In the genomic region with DNA sequence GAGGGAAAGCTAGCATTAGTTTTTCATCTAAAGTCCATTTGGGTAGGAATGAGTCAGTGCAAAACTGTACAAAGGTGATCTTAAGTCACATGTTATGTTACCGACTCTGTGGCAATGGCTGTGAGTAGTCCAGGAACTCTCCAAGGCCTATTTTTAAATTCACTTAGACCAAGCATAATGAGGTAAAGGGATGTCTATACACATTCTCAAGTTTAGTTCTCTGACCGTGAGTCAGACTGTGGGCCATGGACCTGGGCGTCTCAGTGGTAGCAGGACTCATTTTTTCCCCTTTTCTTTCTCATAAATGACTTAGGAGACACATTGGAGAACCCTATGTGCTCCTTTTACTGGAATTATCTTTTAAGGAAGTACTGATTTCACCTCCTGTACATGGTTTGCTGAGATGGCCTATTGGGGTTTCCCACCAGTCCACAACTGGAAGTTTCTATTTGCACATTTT, we compare ENCODE assay signal across 9 cellular contexts.
DNase-seq lines count a peak whose midpoint lies in the region; ATAC-seq and TF ChIP-seq lines count a peak whose summit lies in the region.
"Had no signal": no experiment of that assay in that cellular context is flagged by ENCODE, and none has a peak within 500 bp of the region (broad histone marks: within the 10 kb centered on the region; RNA-seq: fewer than 3 reads in every experiment).

No MANE protein-coding gene starts in this region.

- peak overlapping the region in 3 of 7 donors; percentile 6 to 82 (median 62) for H3K27ac Mint-ChIP-seq in CD14-positive monocyte
- no peak overlapping the region for H3K27ac Mint-ChIP-seq in CD8-positive, alpha-beta T cell

- H3K4me1 ChIP-seq in parathyroid adenoma: peaks cover 9% of the 10 kb centered on the region
- no peaks in the 10 kb centered on the region for H3K4me1 ChIP-seq in CD8-positive, alpha-beta T cell (ENCODE audit: insufficient read depth, low read length)

- H2AFZ ChIP-seq in parathyroid adenoma: no peak overlapping the region

- peak; percentile 54 for DNase-seq in CD14-positive monocyte (ENCODE audit: low spot score)
- peak; percentile 64 for DNase-seq in dedifferentiated amniotic fluid mesenchymal stem cell (ENCODE audit: extremely low spot score)
- DNase-seq in NCI-H774 (lab: John Stamatoyannopoulos, UW): no peak
- DNase-seq in CD8-positive, alpha-beta T cell: no peak
- no peak for DNase-seq in posterior cingulate gyrus
- no peak for DNase-seq in DMS 273 treated with DMSO at 0.1 percent for 48 hours (lab: John Stamatoyannopoulos, UW)

- CTCF ChIA-PET in CD8-positive, alpha-beta T cell (lab: Charles Lee): no interaction called here

- H3K4me2 ChIP-seq in parathyroid adenoma (ENCODE audit: low read length): no peak overlapping the region
- H3K4me2 ChIP-seq: KMS-11 had no signal

- no peaks in the 10 kb centered on the region for H3K36me3 ChIP-seq in parathyroid adenoma (ENCODE audit: control insufficient read depth, insufficient read depth, low read length)
- no peaks in the 10 kb centered on the region for H3K36me3 ChIP-seq in CD8-positive, alpha-beta T cell (ENCODE audit: insufficient read depth, low read length)

- intact Hi-C loops in CD14-positive monocyte (cut with micrococcal nuclease) (loop anchor here in 1 of 2 donors (10.0 kb wide), 1 partner anchor 78 kb away; no protein-coding TSS in a partner anchor), posterior cingulate gyrus (cut with DNase I) (no loop called here)
- intact Hi-C loops in CD8-positive, alpha-beta T cell (cut with DNase I, micrococcal nuclease): no loop called here

- peaks cover 50% of the 10 kb centered on the region for H3K4me1 Mint-ChIP-seq in CD14-positive monocyte
- H3K4me1 Mint-ChIP-seq in CD8-positive, alpha-beta T cell (ENCODE audit: low read depth): no peaks in the 10 kb centered on the region

- POLR2A ChIA-PET in CD8-positive, alpha-beta T cell (lab: Charles Lee): interaction anchor here (0.7 kb wide), 1 partner anchor 247 kb away, joined by 3 read pairs; no protein-coding TSS in a partner anchor

- H3K4me3 ChIP-seq in parathyroid adenoma (ENCODE audit: low read depth, low read length): no peak overlapping the region
- H3K4me3 ChIP-seq in CD8-positive, alpha-beta T cell (ENCODE audit: low read depth, low read length): no peak overlapping the region

- peaks cover 0 to 3% (median 0%) of the 10 kb centered on the region in 3 donors for H3K27me3 Mint-ChIP-seq in CD14-positive monocyte (ENCODE audit: low read depth in 3 of 3)
- H3K27me3 Mint-ChIP-seq in CD8-positive, alpha-beta T cell (ENCODE audit: low read depth): no peaks in the 10 kb centered on the region

- no peak overlapping the region for H3K4me3 Mint-ChIP-seq in CD14-positive monocyte
- H3K4me3 Mint-ChIP-seq in CD8-positive, alpha-beta T cell: no peak overlapping the region

- no peaks in the 10 kb centered on the region for H3K79me2 ChIP-seq in parathyroid adenoma

- no peak for TF ChIP-seq CTCF in CD14-positive monocyte (IDR thresholded peaks at IDR 0.05)
- no peak for TF ChIP-seq CTCF in parathyroid adenoma (IDR thresholded peaks at IDR 0.05)
- TF ChIP-seq CTCF in CD8-positive, alpha-beta T cell (IDR thresholded peaks at IDR 0.05): no peak

- peak overlapping the region; percentile 8 for H3K27ac ChIP-seq in parathyroid adenoma
- no peak overlapping the region for H3K27ac ChIP-seq in CD8-positive, alpha-beta T cell (ENCODE audit: low read depth, low read length)
- H3K27ac ChIP-seq: KMS-11 had no signal

- H3K36me3 Mint-ChIP-seq in CD14-positive monocyte: peaks cover 5 to 12% of the 10 kb centered on the region in 2 donors
- H3K36me3 Mint-ChIP-seq in CD8-positive, alpha-beta T cell: no peaks in the 10 kb centered on the region

- no peak overlapping the region for H3K9ac ChIP-seq in parathyroid adenoma
- H3K9ac ChIP-seq: KMS-11 had no signal

- no peaks in the 10 kb centered on the region for H3K9me3 ChIP-seq in parathyroid adenoma (ENCODE audit: control insufficient read depth, low read length)
- H3K9me3 ChIP-seq in CD8-positive, alpha-beta T cell (ENCODE audit: low read length): no peaks in the 10 kb centered on the region

- peak; percentile 47 for ATAC-seq in HG03442 (IDR thresholded peaks at IDR 0.05; ENCODE audit: unreplicated experiment)
- ATAC-seq in CD8-positive, alpha-beta T cell: no peak

- H3K27me3 ChIP-seq in parathyroid adenoma (ENCODE audit: control insufficient read depth, insufficient read depth, low read length): no peaks in the 10 kb centered on the region
- no peaks in the 10 kb centered on the region for H3K27me3 ChIP-seq in CD8-positive, alpha-beta T cell (ENCODE audit: insufficient read depth, low read length)

- peaks cover 0 to 9% (median 3%) of the 10 kb centered on the region in 7 donors for H3K9me3 Mint-ChIP-seq in CD14-positive monocyte
- H3K9me3 Mint-ChIP-seq in CD8-positive, alpha-beta T cell: no peaks in the 10 kb centered on the region

Comparison
In these comparisons a context has a peak if more than half of its experiments do, and no peak if none do; other contexts are left out.
1. DNase-seq: peak in CD14-positive monocyte (single experiment) and dedifferentiated amniotic fluid mesenchymal stem cell (single experiment); none in NCI-H774 (single experiment), CD8-positive, alpha-beta T cell (0 of 7), posterior cingulate gyrus (0 of 10) and DMS 273 treated with DMSO at 0.1 percent for 48 hours (single experiment).